17 cellular contexts compared by ENCODE assay signal in the genomic region with DNA sequence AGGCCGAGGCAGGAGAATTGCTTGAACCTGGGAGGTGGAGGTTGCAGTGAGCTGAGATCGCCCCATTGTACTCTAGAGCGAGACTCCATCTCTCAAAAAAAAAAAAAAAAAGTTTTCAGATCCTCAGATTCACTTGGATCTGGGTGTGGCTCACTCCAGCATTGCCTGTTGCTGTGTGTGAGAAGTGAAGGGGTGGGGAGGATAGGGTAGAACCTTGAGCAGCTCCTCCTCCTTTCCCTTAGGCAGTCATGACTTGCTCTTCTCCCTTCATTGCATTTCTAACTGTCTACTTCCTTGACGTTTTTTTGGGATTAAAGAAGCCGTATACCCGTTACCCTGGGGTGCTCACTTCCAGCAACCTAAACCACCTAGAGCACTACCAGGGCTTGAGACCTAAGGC.
DNase-seq lines count a peak whose midpoint lies in the region; ATAC-seq and TF ChIP-seq lines count a peak whose summit lies in the region.
"Had no signal": no experiment of that assay in that cellular context is flagged by ENCODE, and none has a peak within 500 bp of the region (broad histone marks: within the 10 kb centered on the region; RNA-seq: fewer than 3 reads in every experiment).

No MANE protein-coding gene starts in this region.

- peak overlapping the region; percentile 33 for H3K27ac Mint-ChIP-seq in progenitor cell of endocrine pancreas
- H3K27ac Mint-ChIP-seq: B cell; CD8-positive, alpha-beta T cell; HFFc6 had no signal

- H3K9ac ChIP-seq in colonic mucosa (ENCODE audit: low read depth in 2 of 2, low read length in 2 of 2): no peak overlapping the region
- H3K9ac ChIP-seq: BLaER1 treated with 17β-estradiol and CSF1 and Interleukin-3, amounts not matched to agents 10 nM and 100 nM had no signal

- H3K27me3 ChIP-seq in colonic mucosa (no peaks in the 10 kb centered on the region), hepatocyte (no peaks in the 10 kb centered on the region)
- H3K27me3 ChIP-seq: BLaER1 treated with 17β-estradiol and CSF1 and Interleukin-3, amounts not matched to agents 10 nM and 100 nM had no signal

- H3K27ac ChIP-seq in colonic mucosa (no peak overlapping the region), hepatocyte (peak overlapping the region; percentile 15)
- H3K27ac ChIP-seq: BLaER1 treated with 17β-estradiol and CSF1 and Interleukin-3, amounts not matched to agents 10 nM and 100 nM had no signal

- no peak for ATAC-seq in GM21447 (IDR thresholded peaks at IDR 0.05; ENCODE audit: unreplicated experiment)
- ATAC-seq in HG02885 (IDR thresholded peaks at IDR 0.05; ENCODE audit: poor library complexity, unreplicated experiment): no peak
- ATAC-seq: CD8-positive, alpha-beta T cell; HCT116 had no signal

- H3K79me2 ChIP-seq in hepatocyte: no peaks in the 10 kb centered on the region

- no peaks in the 10 kb centered on the region for H3K9me2 ChIP-seq in hepatocyte (replicated peaks; ENCODE audit: insufficient read depth)

- no peak for TF ChIP-seq CTCF in colonic mucosa (IDR thresholded peaks at IDR 0.05)
- TF ChIP-seq CTCF in hepatocyte (IDR thresholded peaks at IDR 0.05; ENCODE audit: poor library complexity): no peak
- TF ChIP-seq CTCF in progenitor cell of endocrine pancreas (IDR thresholded peaks at IDR 0.05; ENCODE audit: unreplicated experiment): no peak

- no peaks in the 10 kb centered on the region for H3K27me3 Mint-ChIP-seq in progenitor cell of endocrine pancreas
- H3K27me3 Mint-ChIP-seq: B cell had no signal

- H3K9me3 Mint-ChIP-seq in progenitor cell of endocrine pancreas (ENCODE audit: low read depth): no peaks in the 10 kb centered on the region
- H3K9me3 Mint-ChIP-seq: CD8-positive, alpha-beta T cell; HFFc6 had no signal

- WGBS in hepatocyte (ENCODE audit: low lambda C conversion rate, missing lambda C conversion rate): 92% methylated on average over 6 of the region's 6 CpGs

- H3K4me3 Mint-ChIP-seq in progenitor cell of endocrine pancreas (ENCODE audit: low read depth): no peak overlapping the region
- H3K4me3 Mint-ChIP-seq: B cell; CD8-positive, alpha-beta T cell; HFFc6 had no signal

- H3K9me3 ChIP-seq in colonic mucosa (no peaks in the 10 kb centered on the region), hepatocyte (ENCODE audit: low read depth) (no peaks in the 10 kb centered on the region)
- H3K9me3 ChIP-seq: BLaER1 treated with 17β-estradiol and CSF1 and Interleukin-3, amounts not matched to agents 10 nM and 100 nM had no signal

- peak; percentile 21 for DNase-seq in colonic mucosa
- no peak for DNase-seq in hepatocyte (ENCODE audit: low spot score)
- DNase-seq in progenitor cell of endocrine pancreas (ENCODE audit: low spot score, unreplicated experiment): no peak
- no peak for DNase-seq in mesenteric fat pad (ENCODE audit: low spot score)
- DNase-seq: CD8-positive, alpha-beta T cell; DMS 273 treated with DMSO at 0.1 percent for 48 hours; DMS53; DND-41; EL; GOT3; H7; HFFc6 had no signal

- no peak overlapping the region for H2AFZ ChIP-seq in hepatocyte

- intact Hi-C loops in colonic mucosa (cut with DNase I): no loop called here

- H3K4me2 ChIP-seq in hepatocyte: no peak overlapping the region
- H3K4me2 ChIP-seq: BLaER1 treated with 17β-estradiol and CSF1 and Interleukin-3, amounts not matched to agents 10 nM and 100 nM had no signal

- no peaks in the 10 kb centered on the region for H4K20me1 ChIP-seq in hepatocyte (ENCODE audit: insufficient read depth, poor library complexity, severe bottlenecking)
- H4K20me1 ChIP-seq: BLaER1 treated with 17β-estradiol and CSF1 and Interleukin-3, amounts not matched to agents 10 nM and 100 nM had no signal

- H3K36me3 ChIP-seq in colonic mucosa (no peaks in the 10 kb centered on the region), hepatocyte (replicated peaks; ENCODE audit: insufficient read depth, low read depth) (no peaks in the 10 kb centered on the region)

- H3K4me3 ChIP-seq in colonic mucosa (no peak overlapping the region), hepatocyte (no peak overlapping the region)
- H3K4me3 ChIP-seq: BLaER1 treated with 17β-estradiol and CSF1 and Interleukin-3, amounts not matched to agents 10 nM and 100 nM had no signal

- H3K4me1 ChIP-seq in colonic mucosa: no peaks in the 10 kb centered on the region
- peaks cover 7% of the 10 kb centered on the region for H3K4me1 ChIP-seq in hepatocyte (ENCODE audit: insufficient read depth)

- H3K4me1 Mint-ChIP-seq in progenitor cell of endocrine pancreas (ENCODE audit: low read depth): peaks cover 13% of the 10 kb centered on the region
- H3K4me1 Mint-ChIP-seq: B cell had no signal

- peaks cover 7% of the 10 kb centered on the region for H3K36me3 Mint-ChIP-seq in progenitor cell of endocrine pancreas (ENCODE audit: insufficient read depth)
